9 cellular contexts compared by ENCODE assay signal in genomic region chr4:121041307-121042090, GRCh38. TPM values are rescaled to one million over a fixed set of nuclear protein-coding genes. Genes with fewer than 3 reads are reported as not detected.
DNase-seq lines count a peak whose midpoint lies in the region; ATAC-seq and FAIRE-seq lines count a peak whose summit lies in the region.
"Had no signal": no experiment of that assay in that cellular context is flagged by ENCODE, and none has a peak within 500 bp of the region (broad histone marks: within the 10 kb centered on the region; RNA-seq: fewer than 3 reads in every experiment).

No MANE protein-coding gene starts in this region.

- ATAC-seq in GM18499 (IDR thresholded peaks at IDR 0.05; ENCODE audit: insufficient read depth, unreplicated experiment) (peak; percentile 100), GM21367 (IDR thresholded peaks at IDR 0.05; ENCODE audit: unreplicated experiment) (peak; percentile 94), HG03196 (IDR thresholded peaks at IDR 0.05; ENCODE audit: unreplicated experiment) (peak; percentile 100)
- ATAC-seq in activated naive CD8-positive, alpha-beta T cell treated with anti-CD3 and anti-CD28 coated beads, Interleukin-2, amount 10 ng/mL, durations not matched to agents 7 days and 5 days (ENCODE audit: low read depth) = peak; percentile 100

- peak overlapping the region; percentile 36 for H3K4me3 Mint-ChIP-seq in activated naive CD8-positive, alpha-beta T cell treated with anti-CD3 and anti-CD28 coated beads, Interleukin-2, amount 10 ng/mL, durations not matched to agents 7 days and 5 days

- POLR2A ChIA-PET in activated naive CD8-positive, alpha-beta T cell treated with anti-CD3 and anti-CD28 coated beads, Interleukin-2, amount 10 ng/mL, durations not matched to agents 7 days and 5 days (lab: Charles Lee) = no interaction called here

- H3K36me3 Mint-ChIP-seq in activated naive CD8-positive, alpha-beta T cell treated with anti-CD3 and anti-CD28 coated beads, Interleukin-2, amount 10 ng/mL, durations not matched to agents 7 days and 5 days = no peaks in the 10 kb centered on the region

- DNase-seq in activated naive CD8-positive, alpha-beta T cell treated with anti-CD3 and anti-CD28 coated beads, Interleukin-2, amount 10 ng/mL, durations not matched to agents 7 days and 5 days = no peak
- DNase-seq in mucosa of gallbladder (ENCODE audit: low spot score) (no peak), NCI-H526 treated with DMSO at 0.1 percent for 48 hours (lab: John Stamatoyannopoulos, UW) (no peak), frontal cortex (ENCODE audit: low spot score in 2 of 2) (no peak), SIG-M5 treated with dmso at 0.1 percent for 504 hours (lab: John Stamatoyannopoulos, UW; ENCODE audit: unreplicated experiment) (no peak)
- DNase-seq: NCI-H524 treated with DMSO at 0.1 percent for 48 hours had no signal

- H3K9me3 Mint-ChIP-seq in activated naive CD8-positive, alpha-beta T cell treated with anti-CD3 and anti-CD28 coated beads, Interleukin-2, amount 10 ng/mL, durations not matched to agents 7 days and 5 days = peaks cover 1% of the 10 kb centered on the region

- peak overlapping the region; percentile 0 for H3K27ac Mint-ChIP-seq in activated naive CD8-positive, alpha-beta T cell treated with anti-CD3 and anti-CD28 coated beads, Interleukin-2, amount 10 ng/mL, durations not matched to agents 7 days and 5 days

- H3K27me3 Mint-ChIP-seq in activated naive CD8-positive, alpha-beta T cell treated with anti-CD3 and anti-CD28 coated beads, Interleukin-2, amount 10 ng/mL, durations not matched to agents 7 days and 5 days = peaks cover 6% of the 10 kb centered on the region

- H3K4me1 Mint-ChIP-seq in activated naive CD8-positive, alpha-beta T cell treated with anti-CD3 and anti-CD28 coated beads, Interleukin-2, amount 10 ng/mL, durations not matched to agents 7 days and 5 days = peaks cover 16% of the 10 kb centered on the region

- FAIRE-seq in frontal cortex (lab: Jason Lieb, UNC) = no peak

RNA-seq across cellular contexts. Expression of gene NDNF, which starts 30.8 kb away (rescaled TPM):
- under 1 TPM; 0.11 to 0.17 TPM for total RNA-seq in activated naive CD8-positive, alpha-beta T cell treated with anti-CD3 and anti-CD28 coated beads, Interleukin-2, amount 10 ng/mL, durations not matched to agents 7 days and 5 days
- 45.2 TPM for total RNA-seq in mucosa of gallbladder
- 4.1 TPM for total RNA-seq in frontal cortex
